ENCODE assay signal across 16 cellular contexts in genomic region chr4:30854566-30854965, GRCh38.
"Had no signal": no experiment of that assay in that cellular context is flagged by ENCODE, and none has a peak within 500 bp of the region (broad histone marks: within the 10 kb centered on the region; RNA-seq: fewer than 3 reads in every experiment).

No MANE protein-coding gene starts in this region.

- H3K9me3 ChIP-seq: gastroesophageal sphincter, heart left ventricle, pancreas, right lobe of liver, stomach, testis, upper lobe of left lung had no signal

- ATAC-seq: gastroesophageal sphincter; heart left ventricle; naive thymus-derived CD8-positive, alpha-beta T cell; pancreas; right lobe of liver; stimulated activated effector memory CD8-positive, alpha-beta T cell treated with anti-CD3 and anti-CD28 coated beads, Interleukin-12 subunit alpha, Interleukin-12 subunit beta, amount 100 ng/mL, for 72 hours had no signal

- H3K4me3 ChIP-seq: cardiac muscle cell, gastroesophageal sphincter, heart left ventricle, pancreas, right lobe of liver, stomach, testis, upper lobe of left lung had no signal

- H3K36me3 ChIP-seq: cardiac muscle cell, gastroesophageal sphincter, heart left ventricle, pancreas, right lobe of liver, stomach, upper lobe of left lung had no signal

- H3K4me1 ChIP-seq: pancreas, right lobe of liver, stomach, testis, upper lobe of left lung had no signal

- H3K27me3 ChIP-seq: cardiac muscle cell, gastroesophageal sphincter, heart left ventricle, right lobe of liver, stomach, testis, upper lobe of left lung had no signal

- DNase-seq: activated CD4-positive, alpha-beta T cell treated with anti-CD3 and anti-CD28 coated beads, Interleukin-2, amount 50 U/mL, for 4 hours; activated CD4-positive, CD25-positive, alpha-beta regulatory T cell treated with anti-CD3 and anti-CD28 coated beads, Interleukin-2, amount 50 U/mL, for 72 hours; activated T-cell treated with anti-CD3 and anti-CD28 coated beads for 4 hours; amygdala; endodermal cell; heart left ventricle; naive thymus-derived CD8-positive, alpha-beta T cell; pancreas; right lobe of liver; stimulated activated CD4-positive, alpha-beta T cell treated with anti-CD3 and anti-CD28 coated beads, Interleukin-4, amount 100 ng/mL, for 24 hours; stomach; testis; upper lobe of left lung had no signal
